Comparison of ENCODE assay signal across 27 cellular contexts in the genomic region with DNA sequence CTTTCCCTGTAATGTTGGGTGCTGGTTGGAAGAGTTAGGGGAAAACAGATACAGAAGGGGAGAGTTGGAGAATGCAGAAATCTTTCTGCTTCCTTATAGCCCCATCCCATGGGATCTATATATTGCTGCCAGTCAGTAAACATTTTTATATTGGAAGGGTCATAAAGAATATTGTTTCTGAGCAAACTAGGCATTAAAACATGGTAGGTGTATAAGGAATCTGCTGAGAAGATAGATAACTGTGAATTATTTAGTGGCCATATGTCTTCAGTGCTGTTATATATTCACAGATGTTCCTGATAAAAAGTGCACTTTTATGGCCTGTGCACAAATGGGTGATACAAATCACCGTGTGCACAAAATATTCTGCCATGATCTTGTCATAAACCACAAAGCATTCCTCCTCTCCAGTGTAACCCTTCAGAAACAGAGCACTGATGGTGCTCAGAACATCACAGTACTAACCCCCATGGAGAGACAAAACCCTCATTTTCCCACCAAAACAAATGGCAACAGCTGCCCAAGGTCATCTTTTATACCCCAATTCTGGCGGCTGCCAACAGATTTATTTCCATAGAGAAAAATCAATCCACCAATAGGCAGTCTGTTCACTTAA.
"Had no signal": no experiment of that assay in that cellular context is flagged by ENCODE, and none has a peak within 500 bp of the region (broad histone marks: within the 10 kb centered on the region; RNA-seq: fewer than 3 reads in every experiment).

No MANE protein-coding gene starts in this region.

- H3K4me3 Mint-ChIP-seq: central memory CD8-positive, alpha-beta T cell; natural killer cell; neural progenitor cell; stimulated activated naive B cell treated with anti-CD40 and anti-IgM and Interleukin-4, amounts not matched to agents 10 μg/mL and 1 μg/mL and 100 μg/mL, for 72 hours; stimulated activated naive CD8-positive, alpha-beta T cell treated with anti-CD3 and anti-CD28 coated beads, Interleukin-15, Interleukin-2, amounts not matched to agents 100 ng/mL and 50 ng/mL, for 24 hours had no signal

- H3K36me3 Mint-ChIP-seq: neural progenitor cell had no signal

- ATAC-seq: left lung; natural killer cell; sciatic nerve; stimulated activated naive B cell treated with anti-CD40 and anti-IgM and Interleukin-4, amounts not matched to agents 10 μg/mL and 1 μg/mL and 100 μg/mL, for 72 hours; upper lobe of right lung had no signal

- FAIRE-seq: endothelial cell of umbilical vein, frontal cortex, kidney had no signal

- H3K4me1 Mint-ChIP-seq: central memory CD8-positive, alpha-beta T cell; natural killer cell had no signal

- H3K9me3 Mint-ChIP-seq: central memory CD8-positive, alpha-beta T cell; natural killer cell; neural progenitor cell; stimulated activated naive B cell treated with anti-CD40 and anti-IgM and Interleukin-4, amounts not matched to agents 10 μg/mL and 1 μg/mL and 100 μg/mL, for 72 hours; stimulated activated naive CD8-positive, alpha-beta T cell treated with anti-CD3 and anti-CD28 coated beads, Interleukin-15, Interleukin-2, amounts not matched to agents 100 ng/mL and 50 ng/mL, for 24 hours had no signal

- H3K4me3 ChIP-seq: coronary artery, esophagus muscularis mucosa, left lung, neural progenitor cell, right atrium auricular region, skin epidermis, spleen, suprapubic skin, transverse colon, upper lobe of right lung, uterus had no signal

- H3K27ac Mint-ChIP-seq: natural killer cell; neural progenitor cell; progenitor cell of endocrine pancreas; stimulated activated naive B cell treated with anti-CD40 and anti-IgM and Interleukin-4, amounts not matched to agents 10 μg/mL and 1 μg/mL and 100 μg/mL, for 72 hours; stimulated activated naive CD8-positive, alpha-beta T cell treated with anti-CD3 and anti-CD28 coated beads, Interleukin-15, Interleukin-2, amounts not matched to agents 100 ng/mL and 50 ng/mL, for 24 hours had no signal

- DNase-seq: dermis blood vessel endothelial cell; effector memory CD4-positive, alpha-beta T cell; head of caudate nucleus; kidney; left lung; mammary epithelial cell; mesendoderm; midbrain; natural killer cell; spleen; stimulated activated CD4-positive, alpha-beta T cell treated with anti-CD3 and anti-CD28 coated beads, Interleukin-4, amount 100 ng/mL, for 4 hours; stimulated activated naive B cell treated with anti-CD40 and anti-IgM and Interleukin-4, amounts not matched to agents 10 μg/mL and 1 μg/mL and 100 μg/mL, for 72 hours; transverse colon; upper lobe of right lung; uterus had no signal

- H3K27me3 Mint-ChIP-seq: central memory CD8-positive, alpha-beta T cell; stimulated activated naive B cell treated with anti-CD40 and anti-IgM and Interleukin-4, amounts not matched to agents 10 μg/mL and 1 μg/mL and 100 μg/mL, for 72 hours; stimulated activated naive CD8-positive, alpha-beta T cell treated with anti-CD3 and anti-CD28 coated beads, Interleukin-15, Interleukin-2, amounts not matched to agents 100 ng/mL and 50 ng/mL, for 24 hours had no signal
